ENCODE assay signal across 14 cellular contexts in the genomic region with DNA sequence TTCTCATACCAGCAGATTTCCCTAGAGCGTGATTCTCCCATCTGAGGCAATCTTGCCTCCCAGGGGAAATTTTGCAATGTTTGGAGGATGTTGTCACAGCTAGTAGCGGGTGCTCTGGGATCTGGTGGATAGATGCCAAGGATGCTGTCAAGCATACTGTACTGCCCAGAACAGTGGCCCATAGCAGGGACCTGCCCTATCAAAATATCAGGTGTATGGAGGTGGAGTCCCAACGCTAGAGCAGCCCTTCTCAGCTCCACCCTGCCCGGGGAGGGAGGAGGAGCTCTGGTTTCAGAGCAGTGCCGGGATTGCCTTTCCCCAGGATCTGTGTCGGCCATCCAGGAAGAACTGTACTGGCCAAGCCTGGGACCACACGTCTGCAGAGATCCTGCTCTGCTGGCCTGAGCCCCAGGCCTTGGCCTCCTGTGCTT. TPM values are rescaled to one million over a fixed set of nuclear protein-coding genes. Genes with fewer than 3 reads are reported as not detected.
DNase-seq lines count a peak whose midpoint lies in the region; ATAC-seq and TF ChIP-seq lines count a peak whose summit lies in the region.
"Had no signal": no experiment of that assay in that cellular context is flagged by ENCODE, and none has a peak within 500 bp of the region (broad histone marks: within the 10 kb centered on the region; RNA-seq: fewer than 3 reads in every experiment).

No MANE protein-coding gene starts in this region.

- dilution Hi-C loops in IMR-90 (cut with HindIII; ENCODE audit: low sequenced_read_pairs, unreplicated experiment) = no loop called here

- peaks cover 20% of the 10 kb centered on the region for H3K9me1 ChIP-seq in IMR-90 (ENCODE audit: insufficient read depth, low read length)

- TF ChIP-seq RAD21 in IMR-90 (IDR thresholded peaks at IDR 0.05; ENCODE audit: low read length) = no peak

- no peak for ATAC-seq in IMR-90 (ENCODE audit: low read depth)
- ATAC-seq: heart right ventricle; stimulated activated naive CD8-positive, alpha-beta T cell treated with anti-CD3 and anti-CD28 coated beads, Interleukin-15, Interleukin-2, amounts not matched to agents 100 U/mL and 50 U/mL, for 24 hours had no signal

- POLR2A ChIA-PET in IMR-90 (lab: Charles Lee; ENCODE audit: unreplicated experiment) = no interaction called here

- H3K9me3 ChIP-seq in IMR-90 (ENCODE audit: control insufficient read depth, insufficient read depth, low read length) = no peaks in the 10 kb centered on the region
- no peaks in the 10 kb centered on the region for H3K9me3 ChIP-seq in mesenchymal stem cell (ENCODE audit: control insufficient read depth, low read length)
- H3K9me3 ChIP-seq: heart right ventricle had no signal

- no peak overlapping the region for H4K5ac ChIP-seq in IMR-90 (ENCODE audit: low read depth, low read length)

- H4K20me1 ChIP-seq in IMR-90 (ENCODE audit: insufficient read depth, low read length) = peaks cover 87% of the 10 kb centered on the region

- H2AK9ac ChIP-seq in IMR-90 (replicated peaks; ENCODE audit: low read depth, low read length, poor library complexity) = no peak overlapping the region

- H4K91ac ChIP-seq in IMR-90 (ENCODE audit: insufficient read depth, low read depth, low read length) (no peak overlapping the region), mesenchymal stem cell (ENCODE audit: low read length) (no peak overlapping the region)

- H3K27me3 Mint-ChIP-seq in chondrocyte (ENCODE audit: low read depth) = no peaks in the 10 kb centered on the region
- H3K27me3 Mint-ChIP-seq: progenitor cell of endocrine pancreas had no signal

- H2BK12ac ChIP-seq in mesenchymal stem cell (ENCODE audit: low read length in 2 of 2) = no peak overlapping the region

- H4K8ac ChIP-seq in IMR-90 (ENCODE audit: low read depth in 2 of 2, low read length in 2 of 2) (no peak overlapping the region), mesenchymal stem cell (ENCODE audit: low read length) (no peak overlapping the region)

- H3K14ac ChIP-seq in IMR-90 (replicated peaks; ENCODE audit: low read depth, low read length) (no peak overlapping the region), mesenchymal stem cell (ENCODE audit: low read length in 2 of 2) (no peak overlapping the region)

- TF ChIP-seq CTCF in IMR-90 (conservative IDR thresholded peaks at IDR 0.05; ENCODE audit: low read depth, low read length) (no peak), chondrocyte (IDR thresholded peaks at IDR 0.05) (no peak)

- no TSS peak for BruUV-seq in IMR-90 (replicated peaks; lab: Mats Ljungman, UMichigan)

- H3K4ac ChIP-seq in IMR-90 (ENCODE audit: low read depth, low read length) (no peak overlapping the region), mesenchymal stem cell (ENCODE audit: low read depth in 1 of 2, low read length in 2 of 2) (no peak overlapping the region)

- WGBS in IMR-90 (ENCODE audit: extremely low coverage in 2 of 2, insufficient read length in 1 of 2), 2 experiments = 100% methylated on average over 2 of the region's 7 CpGs; no CpG with 5 or more reads in 1 of the 2 experiments
- WGBS in mesenchymal stem cell = 91% methylated on average over 7 of the region's 7 CpGs

- H3K9me3 Mint-ChIP-seq in chondrocyte (ENCODE audit: low read depth) = no peaks in the 10 kb centered on the region
- H3K9me3 Mint-ChIP-seq: activated CD4-positive, alpha-beta memory T cell treated with anti-CD3 and anti-CD28 coated beads for 36 hours had no signal

- H3K9ac ChIP-seq in IMR-90 (ENCODE audit: low read depth, low read length) = no peak overlapping the region
- H3K9ac ChIP-seq in mesenchymal stem cell (ENCODE audit: low read length) = no peak overlapping the region

- peak overlapping the region; percentile 17 for H3K27ac Mint-ChIP-seq in chondrocyte (ENCODE audit: unreplicated experiment)
- H3K27ac Mint-ChIP-seq: activated CD4-positive, alpha-beta memory T cell treated with anti-CD3 and anti-CD28 coated beads for 36 hours; progenitor cell of endocrine pancreas had no signal

- H2BK5ac ChIP-seq in IMR-90 (ENCODE audit: low read depth, low read length, poor library complexity, severe bottlenecking) (no peak overlapping the region), mesenchymal stem cell (ENCODE audit: low read depth, low read length, poor library complexity, severe bottlenecking) (no peak overlapping the region)

- H3K4me1 ChIP-seq in IMR-90 (ENCODE audit: control insufficient read depth, insufficient read depth, low read length) = no peaks in the 10 kb centered on the region
- H3K4me1 ChIP-seq in mesenchymal stem cell (ENCODE audit: control insufficient read depth, insufficient read depth, low read depth, low read length) = peaks cover 20% of the 10 kb centered on the region

- intact Hi-C loops in IMR-90 (cut with micrococcal nuclease) = loop anchor here (10.0 kb wide), 1 partner anchor 286 kb away; the partner anchor contains the start of gene CDC37

- H2BK120ac ChIP-seq in IMR-90 (ENCODE audit: low read depth, low read length) = no peak overlapping the region
- H2BK120ac ChIP-seq in mesenchymal stem cell (ENCODE audit: low read depth, low read length) = no peak overlapping the region

- H2AK5ac ChIP-seq in IMR-90 (ENCODE audit: low read depth, low read length) (no peak overlapping the region), mesenchymal stem cell (ENCODE audit: low read length, severe bottlenecking) (no peak overlapping the region)

- H3K27ac ChIP-seq in IMR-90 (ENCODE audit: insufficient read depth, low read length) (no peak overlapping the region), mesenchymal stem cell (ENCODE audit: low read length, poor library complexity, severe bottlenecking) (no peak overlapping the region)
- H3K27ac ChIP-seq: heart right ventricle had no signal

- H3K4me1 Mint-ChIP-seq in chondrocyte (ENCODE audit: low read depth) = peaks cover 9% of the 10 kb centered on the region

- H2BK15ac ChIP-seq in IMR-90 (ENCODE audit: low read depth, low read length) = no peak overlapping the region
- no peak overlapping the region for H2BK15ac ChIP-seq in mesenchymal stem cell (ENCODE audit: low read depth, poor library complexity, severe bottlenecking)

- H3K27me3 ChIP-seq in IMR-90 (ENCODE audit: control insufficient read depth, insufficient read depth, low read length) = no peaks in the 10 kb centered on the region
- H3K27me3 ChIP-seq in mesenchymal stem cell (ENCODE audit: control insufficient read depth in 1 of 2, insufficient read depth in 1 of 2, low read length in 2 of 2) = no peaks in the 10 kb centered on the region
- H3K27me3 ChIP-seq: heart right ventricle had no signal

- peaks cover 67% of the 10 kb centered on the region for H3K36me3 ChIP-seq in IMR-90 (ENCODE audit: control insufficient read depth, insufficient read depth, low read length)
- peaks cover 63 to 79% of the 10 kb centered on the region in 2 experiments for H3K36me3 ChIP-seq in mesenchymal stem cell (ENCODE audit: control insufficient read depth in 1 of 2, insufficient read depth in 2 of 2, low read depth in 1 of 2, low read length in 2 of 2)

- no peak overlapping the region for H3K4me2 ChIP-seq in IMR-90 (ENCODE audit: low read depth, low read length)
- H3K4me2 ChIP-seq in mesenchymal stem cell (ENCODE audit: low read length, poor library complexity, severe bottlenecking) = no peak overlapping the region

- H3K18ac ChIP-seq in IMR-90 (ENCODE audit: low read depth, low read length) (no peak overlapping the region), mesenchymal stem cell (ENCODE audit: low read depth in 1 of 2, low read length in 2 of 2) (no peak overlapping the region)

- TF ChIP-seq POLR2A in IMR-90 (IDR thresholded peaks at IDR 0.05; ENCODE audit: low read depth, low read length) = no peak

- DNase-seq in EH (ENCODE audit: low read depth) (peak; percentile 55), IMR-90 (peak; percentile 37), chondrocyte (ENCODE audit: low spot score) (no peak), mesenchymal stem cell (peak; percentile 56), NCI-H82 (lab: John Stamatoyannopoulos, UW) (no peak), AG08395 (ENCODE audit: low spot score) (no peak)
- DNase-seq in activated CD4-positive, CD25-positive, alpha-beta regulatory T cell treated with anti-CD3 and anti-CD28 coated beads, Interleukin-2, amount 50 U/mL, for 72 hours = no peak
- no peak for DNase-seq in activated CD4-positive, CD25-positive, alpha-beta regulatory T cell (lab: John Stamatoyannopoulos, UW)
- DNase-seq: activated CD4-positive, alpha-beta memory T cell treated with anti-CD3 and anti-CD28 coated beads for 36 hours; CD4-positive, alpha-beta memory T cell; heart right ventricle; stimulated activated CD4-positive, alpha-beta T cell treated with anti-CD3 and anti-CD28 coated beads, Interleukin-2, amount 100 ng/mL, for 24 hours; stimulated activated naive CD8-positive, alpha-beta T cell treated with anti-CD3 and anti-CD28 coated beads, Interleukin-15, Interleukin-2, amounts not matched to agents 100 U/mL and 50 U/mL, for 24 hours had no signal

- CTCF ChIA-PET in IMR-90 (lab: Yijun Ruan, JAX) = no interaction called here

- H3K79me1 ChIP-seq in IMR-90 (ENCODE audit: low read depth in 1 of 2, low read length in 2 of 2) (peaks cover 15 to 60% of the 10 kb centered on the region in 2 experiments), mesenchymal stem cell (replicated peaks; ENCODE audit: low read length, poor library complexity, severe bottlenecking) (peaks cover 52% of the 10 kb centered on the region)

- in situ Hi-C loops in IMR-90 (cut with MboI; ENCODE audit: low sequenced_read_pairs) = no loop called here

- H3K23ac ChIP-seq in IMR-90 (ENCODE audit: low read depth, low read length) (no peak overlapping the region), mesenchymal stem cell (ENCODE audit: low read length in 2 of 2) (no peak overlapping the region)

- H2AFZ ChIP-seq in IMR-90 (replicated peaks; ENCODE audit: low read length, poor library complexity) = no peak overlapping the region
- H2AFZ ChIP-seq in mesenchymal stem cell (ENCODE audit: low read depth, low read length) = no peak overlapping the region

- H3K4me3 Mint-ChIP-seq in chondrocyte (ENCODE audit: unreplicated experiment) = no peak overlapping the region
- H3K4me3 Mint-ChIP-seq: activated CD4-positive, alpha-beta memory T cell treated with anti-CD3 and anti-CD28 coated beads for 36 hours; CD4-positive, alpha-beta memory T cell had no signal

- no peak overlapping the region for H3K56ac ChIP-seq in IMR-90 (ENCODE audit: extremely low read depth, insufficient read depth, low read length)

- H3K36me3 Mint-ChIP-seq in chondrocyte (ENCODE audit: low read depth) = peaks cover 31% of the 10 kb centered on the region

- H3K4me3 ChIP-seq in IMR-90 (ENCODE audit: insufficient read depth, low read depth, low read length) (no peak overlapping the region), mesenchymal stem cell (ENCODE audit: insufficient read depth in 1 of 2, low read depth in 1 of 2, low read length in 2 of 2) (no peak overlapping the region)
- H3K4me3 ChIP-seq: heart right ventricle had no signal

- no peak overlapping the region for H2BK20ac ChIP-seq in IMR-90 (ENCODE audit: low read depth, low read length)

RNA-seq across cellular contexts. Expression of gene QTRT1, which starts 10.9 kb away (rescaled TPM):
- total RNA-seq in IMR-90 (2012; rRNA removed) (18.6 and 19.9 TPM in 2 replicates), chondrocyte (28.2 to 50.2 TPM (median 33.7 TPM) in 3 replicates)
- 51.8 and 63.3 TPM in 2 replicates for polyA plus RNA-seq in IMR-90 (2012; rRNA removed)
- polyA plus RNA-seq in IMR-90 (2012; cell fraction: cytosol; rRNA removed) = 65.6 and 65.8 TPM in 2 replicates
- 180 and 458 TPM in 2 replicates for polyA plus RNA-seq in IMR-90 (2012; cell fraction: nucleus; rRNA removed; ENCODE audit: low replicate concordance)
- 15.1 TPM for polyA plus RNA-seq in mesenchymal stem cell (2013, experiment 1 of 2)
- polyA plus RNA-seq in mesenchymal stem cell (2013, experiment 2 of 2) = 14.3 TPM

RNA-seq across cellular contexts. Expression of gene DNM2, which starts 27.5 kb away (rescaled TPM):
- 55.0 and 55.6 TPM in 2 replicates for total RNA-seq in IMR-90 (2012; rRNA removed)
- polyA plus RNA-seq in IMR-90 (2012; rRNA removed) = 74.2 and 74.6 TPM in 2 replicates
- polyA plus RNA-seq in IMR-90 (2012; cell fraction: cytosol; rRNA removed) = 26.6 and 50.4 TPM in 2 replicates
- 194 and 239 TPM in 2 replicates for polyA plus RNA-seq in IMR-90 (2012; cell fraction: nucleus; rRNA removed; ENCODE audit: low replicate concordance)
- total RNA-seq in chondrocyte = 106 to 125 TPM (median 116 TPM) in 3 replicates
- 71.1 TPM for polyA plus RNA-seq in mesenchymal stem cell (2013, experiment 1 of 2)
- polyA plus RNA-seq in mesenchymal stem cell (2013, experiment 2 of 2) = 70.3 TPM

RNA-seq across cellular contexts. Expression of gene ILF3, which starts 36.2 kb away (rescaled TPM):
- total RNA-seq in IMR-90 (2012; rRNA removed) (95.3 and 120 TPM in 2 replicates), chondrocyte (156 to 234 TPM (median 171 TPM) in 3 replicates)
- polyA plus RNA-seq in IMR-90 (2012; rRNA removed) = 155 and 166 TPM in 2 replicates
- polyA plus RNA-seq in IMR-90 (2012; cell fraction: cytosol; rRNA removed) = 86.0 and 97.7 TPM in 2 replicates
- polyA plus RNA-seq in IMR-90 (2012; cell fraction: nucleus; rRNA removed; ENCODE audit: low replicate concordance) = 521 and 599 TPM in 2 replicates
- 127 TPM for polyA plus RNA-seq in mesenchymal stem cell (2013, experiment 1 of 2)
- 122 TPM for polyA plus RNA-seq in mesenchymal stem cell (2013, experiment 2 of 2)

Comparison
In these comparisons a context has a peak if more than half of its experiments do, and no peak if none do; other contexts are left out.
1. DNase-seq: peak in EH (single experiment), IMR-90 (single experiment) and mesenchymal stem cell (single experiment); none in chondrocyte (single experiment), NCI-H82 (single experiment), activated CD4-positive, CD25-positive, alpha-beta regulatory T cell treated with anti-CD3 and anti-CD28 coated beads, Interleukin-2, amount 50 U/mL, for 72 hours (single experiment), activated CD4-positive, CD25-positive, alpha-beta regulatory T cell (0 of 4) and AG08395 (single experiment).